In the genomic region with DNA sequence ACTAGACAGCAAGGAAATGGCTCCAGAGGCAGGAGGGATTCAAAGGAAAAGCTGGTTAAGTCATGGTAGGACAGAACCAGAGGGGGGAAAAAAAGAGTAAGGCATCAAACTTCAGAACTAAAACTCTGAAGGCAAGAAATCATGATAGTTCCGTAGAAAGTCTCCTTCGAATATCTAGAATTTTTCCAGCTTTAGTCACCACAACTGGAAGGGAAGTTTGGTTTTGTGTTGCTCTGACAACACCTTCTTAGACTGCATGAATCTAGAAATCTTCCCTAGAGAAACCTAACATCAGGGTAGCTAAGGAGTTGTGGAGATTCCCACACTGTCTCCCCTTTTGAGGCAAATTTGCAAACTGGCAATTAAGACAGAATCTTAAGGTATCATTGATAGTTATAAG, we compare ENCODE assay signal across 15 cellular contexts. TPM values are rescaled to one million over a fixed set of nuclear protein-coding genes. Genes with fewer than 3 reads are reported as not detected.
A peak's percentile ranks its signal among the peaks of the same experiment; 100 is the strongest.
DNase-seq lines count a peak whose midpoint lies in the region; ATAC-seq and TF ChIP-seq lines count a peak whose summit lies in the region.
"Had no signal": no experiment of that assay in that cellular context is flagged by ENCODE, and none has a peak within 500 bp of the region (broad histone marks: within the 10 kb centered on the region; RNA-seq: fewer than 3 reads in every experiment).

No MANE protein-coding gene starts in this region.

- no peak overlapping the region for H2BK12ac ChIP-seq in mesenchymal stem cell (ENCODE audit: low read length in 2 of 2)

- H3K4ac ChIP-seq in mesenchymal stem cell (ENCODE audit: low read depth in 1 of 2, low read length in 2 of 2), result no peak overlapping the region

- no peak overlapping the region for H3K4me2 ChIP-seq in mesenchymal stem cell (ENCODE audit: low read length, poor library complexity, severe bottlenecking)
- H3K4me2 ChIP-seq: BLaER1 treated with 17β-estradiol and CSF1 and Interleukin-3, amounts not matched to agents 10 nM and 100 nM had no signal

- H3K27ac ChIP-seq in mesenchymal stem cell (ENCODE audit: low read length, poor library complexity, severe bottlenecking), result peak overlapping the region; percentile 43
- H3K27ac ChIP-seq: BLaER1 treated with 17β-estradiol and CSF1 and Interleukin-3, amounts not matched to agents 10 nM and 100 nM; HL-60; VCaP had no signal

- no peak overlapping the region for H4K8ac ChIP-seq in mesenchymal stem cell (ENCODE audit: low read length)

- H3K9me3 ChIP-seq in mesenchymal stem cell (ENCODE audit: control insufficient read depth, low read length), result no peaks in the 10 kb centered on the region

- H3K9ac ChIP-seq in mesenchymal stem cell (ENCODE audit: low read length), result peak overlapping the region; percentile 61
- H3K9ac ChIP-seq: BLaER1 treated with 17β-estradiol and CSF1 and Interleukin-3, amounts not matched to agents 10 nM and 100 nM had no signal

- no peak overlapping the region for H4K91ac ChIP-seq in mesenchymal stem cell (ENCODE audit: low read length)

- TF ChIP-seq CTCF in cardiac fibroblast (IDR thresholded peaks at IDR 0.05; ENCODE audit: low read depth, low read length), result no peak

- no peak overlapping the region for H2BK120ac ChIP-seq in mesenchymal stem cell (ENCODE audit: low read depth, low read length)

- no peak overlapping the region for H3K23ac ChIP-seq in mesenchymal stem cell (ENCODE audit: low read length in 2 of 2)

- H3K14ac ChIP-seq in mesenchymal stem cell (ENCODE audit: low read length in 2 of 2), result no peak overlapping the region

- H3K4me3 ChIP-seq in cardiac fibroblast (replicated peaks in 1 of 2; ENCODE audit: low read depth in 2 of 2, low read length in 2 of 2) (no peak overlapping the region), mesenchymal stem cell (ENCODE audit: insufficient read depth in 1 of 2, low read depth in 1 of 2, low read length in 2 of 2) (no peak overlapping the region)
- H3K4me3 ChIP-seq: BLaER1 treated with 17β-estradiol and CSF1 and Interleukin-3, amounts not matched to agents 10 nM and 100 nM had no signal

- no peak for ATAC-seq in GM19452 (IDR thresholded peaks at IDR 0.05; ENCODE audit: unreplicated experiment)

- no peaks in the 10 kb centered on the region for H3K79me1 ChIP-seq in mesenchymal stem cell (replicated peaks; ENCODE audit: low read length, poor library complexity, severe bottlenecking)

- intact Hi-C loops in head of caudate nucleus (cut with DNase I), result no loop called here

- H2BK5ac ChIP-seq in mesenchymal stem cell (ENCODE audit: low read depth, low read length, poor library complexity, severe bottlenecking), result no peak overlapping the region

- peak; percentile 27 for DNase-seq in AG08396 (ENCODE audit: low spot score)
- DNase-seq in LHCN-M2 (ENCODE audit: low read depth), result peak; percentile 87
- DNase-seq in cardiac fibroblast (ENCODE audit: low read depth in 2 of 2), result peak; percentile 81 to 92
- peak; percentile 89 for DNase-seq in mesenchymal stem cell
- no peak for DNase-seq in Ammon's horn (ENCODE audit: low spot score)
- DNase-seq in iPS-NIHi7 (ENCODE audit: extremely low spot score), result no peak
- DNase-seq in head of caudate nucleus, result no peak
- DNase-seq: immature natural killer cell, NCI-H1092, NCI-H510A, Right ventricle myocardium superior had no signal

- H3K4me1 ChIP-seq in mesenchymal stem cell (ENCODE audit: control insufficient read depth, insufficient read depth, low read depth, low read length), result no peaks in the 10 kb centered on the region

- no peak overlapping the region for H2AK5ac ChIP-seq in mesenchymal stem cell (ENCODE audit: low read length, severe bottlenecking)

- H2AFZ ChIP-seq in mesenchymal stem cell (ENCODE audit: low read depth, low read length), result no peak overlapping the region

- H3K18ac ChIP-seq in mesenchymal stem cell (ENCODE audit: low read depth in 1 of 2, low read length in 2 of 2), result no peak overlapping the region

- no peaks in the 10 kb centered on the region for H3K36me3 ChIP-seq in mesenchymal stem cell (ENCODE audit: control insufficient read depth in 1 of 2, insufficient read depth in 2 of 2, low read depth in 1 of 2, low read length in 2 of 2)
- H3K36me3 ChIP-seq: BLaER1 treated with 17β-estradiol and CSF1 and Interleukin-3, amounts not matched to agents 10 nM and 100 nM had no signal

- H2BK15ac ChIP-seq in mesenchymal stem cell (ENCODE audit: low read depth, poor library complexity, severe bottlenecking), result no peak overlapping the region

- WGBS in mesenchymal stem cell, result no CpG with 5 or more reads among the region's 2 CpGs

- H3K27me3 ChIP-seq in mesenchymal stem cell (ENCODE audit: control insufficient read depth in 1 of 2, insufficient read depth in 1 of 2, low read length in 2 of 2), result no peaks in the 10 kb centered on the region

RNA-seq across cellular contexts. Expression of a gene that starts 33.7 kb away (rescaled TPM):
- total RNA-seq in LHCN-M2 (2014; rRNA removed), result 11.2 and 14.1 TPM in 2 replicates
- 3.1 TPM for polyA plus RNA-seq in LHCN-M2 (2012)
- 13.7 TPM for polyA plus RNA-seq in mesenchymal stem cell (2013, experiment 1 of 2)
- 14.4 TPM for polyA plus RNA-seq in mesenchymal stem cell (2013, experiment 2 of 2)

Comparison
In these comparisons a context has a peak if more than half of its experiments do, and no peak if none do; other contexts are left out.
1. DNase-seq: peak in AG08396 (single experiment), LHCN-M2 (single experiment), cardiac fibroblast (2 of 2) and mesenchymal stem cell (single experiment); none in Ammon's horn (single experiment), iPS-NIHi7 (single experiment) and head of caudate nucleus (0 of 42).